In the genomic region with DNA sequence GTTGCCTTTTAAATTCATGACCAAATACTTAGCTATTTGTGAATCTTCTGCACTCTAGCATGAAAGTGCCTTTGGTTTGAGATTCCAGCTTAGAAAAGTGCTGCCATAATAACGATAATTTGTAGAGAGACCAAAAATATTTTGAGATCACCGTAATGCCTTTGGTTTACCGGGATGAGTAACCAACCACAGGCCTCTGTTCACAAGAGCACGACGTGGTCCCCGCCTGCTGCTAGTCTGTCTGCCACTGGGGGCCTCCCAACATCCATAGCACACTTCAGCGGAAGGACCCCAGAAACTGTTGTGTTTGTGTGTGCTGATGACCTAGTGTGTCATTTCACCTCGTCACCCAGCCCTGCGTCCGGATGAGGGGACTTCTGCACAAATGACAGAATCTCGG, we compare ENCODE assay signal across 17 cellular contexts.
DNase-seq lines count a peak whose midpoint lies in the region; ATAC-seq and TF ChIP-seq lines count a peak whose summit lies in the region.
"Had no signal": no experiment of that assay in that cellular context is flagged by ENCODE, and none has a peak within 500 bp of the region (broad histone marks: within the 10 kb centered on the region; RNA-seq: fewer than 3 reads in every experiment).

No MANE protein-coding gene starts in this region.

- no peaks in the 10 kb centered on the region for H3K9me3 ChIP-seq in uterus

- no peak for ATAC-seq in HG03108 (IDR thresholded peaks at IDR 0.05; ENCODE audit: unreplicated experiment)
- ATAC-seq: HCT116, Right ventricle myocardium inferior had no signal

- no peaks in the 10 kb centered on the region for H3K4me1 ChIP-seq in uterus

- TF ChIP-seq CTCF in astrocyte of the cerebellum (IDR thresholded peaks at IDR 0.05; ENCODE audit: low read depth, low read length, missing control alignments) (peak; percentile 56), uterus (IDR thresholded peaks at IDR 0.05) (no peak)

- in situ Hi-C loops in ACHN (cut with HindIII; ENCODE audit: low pct_ligation_motif_present, low pct_unique_long_range_greater_than_20kb, low sequenced_read_pairs), result no loop called here
- in situ Hi-C loops in astrocyte of the cerebellum (cut with HindIII; ENCODE audit: low sequenced_read_pairs), result no loop called here

- no peaks in the 10 kb centered on the region for H3K27me3 ChIP-seq in uterus
- H3K27me3 ChIP-seq: BLaER1 treated with 17β-estradiol and CSF1 and Interleukin-3, amounts not matched to agents 10 nM and 100 nM had no signal

- intact Hi-C loops in uterus (cut with DNase I; ENCODE audit: low total_unique reads), result no loop called here

- no peak overlapping the region for H3K27ac ChIP-seq in uterus
- H3K27ac ChIP-seq: BLaER1 treated with 17β-estradiol and CSF1 and Interleukin-3, amounts not matched to agents 10 nM and 100 nM had no signal

- TF ChIP-seq POLR2A in uterus (IDR thresholded peaks at IDR 0.05), result no peak

- DNase-seq in ACHN (peak; percentile 10), M059J (ENCODE audit: low read depth) (peak; percentile 55), astrocyte of the cerebellum (ENCODE audit: low read depth) (peak; percentile 71), kidney tubule cell (ENCODE audit: low spot score) (peak; percentile 31), uterus (no peak), MV-4-11 (lab: John Stamatoyannopoulos, UW) (no peak), SW 1271 (lab: John Stamatoyannopoulos, UW) (no peak)
- DNase-seq: 8988T, DMS 273 treated with DMSO at 0.1 percent for 48 hours, EL, NCI-H1092 treated with DMSO at 0.1 percent for 48 hours, NCI-H1694 treated with DMSO at 0.1 percent for 48 hours, NCI-H345 had no signal

- H3K36me3 ChIP-seq in uterus, result no peaks in the 10 kb centered on the region
- H3K36me3 ChIP-seq: BLaER1 treated with 17β-estradiol and CSF1 and Interleukin-3, amounts not matched to agents 10 nM and 100 nM had no signal

- H3K4me3 ChIP-seq in astrocyte of the cerebellum (ENCODE audit: low read depth, low read length) (no peak overlapping the region), uterus (no peak overlapping the region)
- H3K4me3 ChIP-seq: BLaER1 treated with 17β-estradiol and CSF1 and Interleukin-3, amounts not matched to agents 10 nM and 100 nM had no signal

Comparison
In these comparisons a context has a peak if more than half of its experiments do, and no peak if none do; other contexts are left out.
1. DNase-seq: peak in ACHN (single experiment), M059J (single experiment), astrocyte of the cerebellum (single experiment) and kidney tubule cell (single experiment); none in uterus (0 of 2), MV-4-11 (single experiment) and SW 1271 (0 of 2).